ENCODE assay signal across 21 cellular contexts in genomic region chr19:17542042-17542441, GRCh38.
"Had no signal": no experiment of that assay in that cellular context is flagged by ENCODE, and none has a peak within 500 bp of the region (broad histone marks: within the 10 kb centered on the region; RNA-seq: fewer than 3 reads in every experiment).

No MANE protein-coding gene starts in this region.

- H3K27me3 ChIP-seq: left lung, neutrophil, pancreas, thyroid gland, vagina had no signal

- H3K9me3 Mint-ChIP-seq: effector memory CD8-positive, alpha-beta T cell; naive thymus-derived CD8-positive, alpha-beta T cell; stimulated activated naive CD8-positive, alpha-beta T cell treated with anti-CD3 and anti-CD28 coated beads, Interleukin-15, amount 100 ng/mL, for 72 hours had no signal

- H3K4me1 ChIP-seq: pancreas had no signal

- DNase-seq: cortex of kidney; effector memory CD8-positive, alpha-beta T cell; erythroblast; head of caudate nucleus; left cardiac atrium; left lung; mesendoderm; midbrain; naive thymus-derived CD8-positive, alpha-beta T cell; nephron progenitor cell; pancreas; right lobe of liver; small intestine; stimulated activated CD4-positive, alpha-beta T cell treated with anti-CD3 and anti-CD28 coated beads, Interleukin-15, amount 100 ng/mL, for 24 hours; stimulated activated CD4-positive, alpha-beta T cell treated with anti-CD3 and anti-CD28 coated beads, Interleukin-2, amount 100 ng/mL, for 48 hours; stimulated activated naive CD4-positive, alpha-beta T cell; stimulated activated naive CD8-positive, alpha-beta T cell treated with anti-CD3 and anti-CD28 coated beads, Interleukin-15, amount 100 ng/mL, for 72 hours; thyroid gland; trophoblast cell had no signal

- H3K27me3 Mint-ChIP-seq: effector memory CD8-positive, alpha-beta T cell; naive thymus-derived CD8-positive, alpha-beta T cell had no signal

- H3K36me3 Mint-ChIP-seq: naive thymus-derived CD8-positive, alpha-beta T cell had no signal

- H3K4me3 ChIP-seq: left lung, pancreas, right lobe of liver, thyroid gland, vagina had no signal

- H3K36me3 ChIP-seq: left lung, neutrophil, pancreas, right lobe of liver, thyroid gland, vagina had no signal

- H3K4me3 Mint-ChIP-seq: effector memory CD8-positive, alpha-beta T cell; naive thymus-derived CD8-positive, alpha-beta T cell; nephron progenitor cell; stimulated activated naive CD8-positive, alpha-beta T cell treated with anti-CD3 and anti-CD28 coated beads, Interleukin-15, amount 100 ng/mL, for 72 hours had no signal

- ATAC-seq: effector memory CD8-positive, alpha-beta T cell; left cardiac atrium; left lung; naive thymus-derived CD8-positive, alpha-beta T cell; pancreas; right lobe of liver; stimulated activated naive CD8-positive, alpha-beta T cell treated with anti-CD3 and anti-CD28 coated beads, Interleukin-15, amount 100 ng/mL, for 72 hours had no signal

- H3K27ac Mint-ChIP-seq: effector memory CD8-positive, alpha-beta T cell; nephron progenitor cell; stimulated activated naive CD8-positive, alpha-beta T cell treated with anti-CD3 and anti-CD28 coated beads, Interleukin-15, amount 100 ng/mL, for 72 hours had no signal

- H3K27ac ChIP-seq: left lung, pancreas, right lobe of liver, thyroid gland, vagina had no signal

- H3K9me3 ChIP-seq: left lung, neutrophil, pancreas, right lobe of liver, thyroid gland, vagina had no signal
